In genomic region chr15:89695198-89695597, GRCh38 we compare ENCODE assay signal across 36 cellular contexts. TPM values are rescaled to one million over a fixed set of nuclear protein-coding genes. Genes with fewer than 3 reads are reported as not detected.
"Had no signal": no experiment of that assay in that cellular context is flagged by ENCODE, and none has a peak within 500 bp of the region (broad histone marks: within the 10 kb centered on the region; RNA-seq: fewer than 3 reads in every experiment).

No MANE protein-coding gene starts in this region.

- H3K27me3 ChIP-seq: adrenal gland, body of pancreas, brain microvascular endothelial cell, breast epithelium had no signal

- H3K9me3 ChIP-seq: adrenal gland, body of pancreas, breast epithelium had no signal

- H3K4me1 ChIP-seq: adrenal gland, breast epithelium had no signal

- H3K4me3 ChIP-seq: adrenal gland, body of pancreas, breast epithelium had no signal

- H3K27ac ChIP-seq: adrenal gland, body of pancreas, brain microvascular endothelial cell, breast epithelium, VCaP had no signal

- FAIRE-seq: astrocyte, TTC549 had no signal

- H3K36me3 ChIP-seq: adrenal gland, brain microvascular endothelial cell, breast epithelium had no signal

- DNase-seq: activated B cell treated with CpG ODN at 0.5 μM for 24 hours; activated CD4-positive, alpha-beta memory T cell treated with anti-CD3 and anti-CD28 coated beads for 36 hours; activated CD4-positive, alpha-beta T cell treated with anti-CD3 and anti-CD28 coated beads for 4 hours; activated CD4-positive, alpha-beta T cell treated with anti-CD3 and anti-CD28 coated beads, Interleukin-2, amount 10 ng/mL, durations not matched to agents 24 days and 14 days; activated CD4-positive, alpha-beta T cell treated with anti-CD3 and anti-CD28 coated beads, Interleukin-2, amount 50 U/mL, for 1 hour; activated CD4-positive, alpha-beta T cell treated with anti-CD3 and anti-CD28 coated beads, Interleukin-2, amount 50 U/mL, for 4 hours; activated CD4-positive, CD25-positive, alpha-beta regulatory T cell treated with anti-CD3 and anti-CD28 coated beads, Interleukin-2, amount 50 U/mL, for 72 hours; activated CD8-positive, alpha-beta memory T cell treated with anti-CD3 and anti-CD28 coated beads, Interleukin-2, amount 50 U/mL, for 4 hours; activated CD8-positive, alpha-beta T cell treated with anti-CD3 and anti-CD28 coated beads for 36 hours; activated effector memory CD4-positive, alpha-beta T cell treated with anti-CD3 and anti-CD28 coated beads, Interleukin-2, amount 50 U/mL, for 16 hours; activated gamma-delta T cell treated with Interleukin-2 at 50 U/mL for 16 hours; activated naive CD4-positive, alpha-beta T cell; activated naive CD4-positive, alpha-beta T cell treated with anti-CD3 and anti-CD28 coated beads for 36 hours; activated naive CD4-positive, alpha-beta T cell treated with anti-CD3 and anti-CD28 coated beads, Interleukin-2, amount 50 U/mL, for 16 hours; activated naive CD8-positive, alpha-beta T cell treated with anti-CD3 and anti-CD28 coated beads for 36 hours; activated T-cell treated with anti-CD3 and anti-CD28 coated beads for 4 hours; activated T-cell treated with anti-CD3 and anti-CD28 coated beads, Interleukin-2, amount 50 U/mL, for 1 hour; activated T-cell treated with anti-CD3 and anti-CD28 coated beads, Interleukin-2, amount 50 U/mL, for 4 hours; activated T-cell treated with anti-CD3 and anti-CD28 coated beads, Interleukin-2, amount 50 U/mL, for 72 hours; adrenal gland; amniotic stem cell; aorta; body of pancreas; brain microvascular endothelial cell; central memory CD4-positive, alpha-beta T cell; T-helper 1 cell; T-helper 2 cell; T-helper 9 cell had no signal

- ATAC-seq: activated CD8-positive, alpha-beta T cell treated with anti-CD3 and anti-CD28 coated beads for 36 hours; activated naive CD4-positive, alpha-beta T cell treated with anti-CD3 and anti-CD28 coated beads, Interleukin-2, amount 50 U/mL, for 72 hours; activated T-cell treated with anti-CD3 and anti-CD28 coated beads, Interleukin-2, amount 50 U/mL, for 4 hours; activated T-cell treated with anti-CD3 and anti-CD28 coated beads, Interleukin-2, amount 50 U/mL, for 72 hours; activated T-helper 17 cell treated with anti-CD3 and anti-CD28 coated beads, Interleukin-2, amount 50 U/mL, for 72 hours; body of pancreas had no signal

RNA-seq across cellular contexts. Expression of gene WDR93, which starts 4.6 kb away (rescaled TPM):
- total RNA-seq: activated CD4-positive, alpha-beta memory T cell treated with anti-CD3 and anti-CD28 coated beads for 36 hours; activated CD4-positive, alpha-beta T cell treated with anti-CD3 and anti-CD28 coated beads, Interleukin-2, amount 10 ng/mL, durations not matched to agents 24 days and 14 days; activated CD8-positive, alpha-beta T cell treated with anti-CD3 and anti-CD28 coated beads for 36 hours; activated naive CD4-positive, alpha-beta T cell treated with anti-CD3 and anti-CD28 coated beads for 36 hours; activated naive CD4-positive, alpha-beta T cell treated with anti-CD3 and anti-CD28 coated beads, Interleukin-2, amount 50 U/mL, for 72 hours; activated naive CD8-positive, alpha-beta T cell treated with anti-CD3 and anti-CD28 coated beads for 36 hours; activated T-cell treated with anti-CD3 and anti-CD28 coated beads, Interleukin-2, amount 50 U/mL, for 4 hours; activated T-helper 1 cell treated with anti-CD3 and anti-CD28 coated beads, Interleukin-12 subunit alpha, Interleukin-12 subunit beta, Interleukin-2, Interleukin-4 antibody, amounts not matched to agents 30 ng/mL and 10 ng/mL and 1 ng/mL, durations not matched to agents 14 hours and 24 hours and 36 hours; aorta; astrocyte; cardiac septum had no signal

RNA-seq across cellular contexts. Expression of gene PLIN1, which starts 16.0 kb away (rescaled TPM):
- total RNA-seq: activated T-helper 1 cell treated with anti-CD3 and anti-CD28 coated beads, Interleukin-12 subunit alpha, Interleukin-12 subunit beta, Interleukin-2, Interleukin-4 antibody, amounts not matched to agents 30 ng/mL and 10 ng/mL and 1 ng/mL, durations not matched to agents 14 hours and 24 hours and 36 hours had no signal

RNA-seq across cellular contexts. Expression of gene MESP1, which starts 55.9 kb away (rescaled TPM):
- total RNA-seq: astrocyte had no signal
